In the genomic region with DNA sequence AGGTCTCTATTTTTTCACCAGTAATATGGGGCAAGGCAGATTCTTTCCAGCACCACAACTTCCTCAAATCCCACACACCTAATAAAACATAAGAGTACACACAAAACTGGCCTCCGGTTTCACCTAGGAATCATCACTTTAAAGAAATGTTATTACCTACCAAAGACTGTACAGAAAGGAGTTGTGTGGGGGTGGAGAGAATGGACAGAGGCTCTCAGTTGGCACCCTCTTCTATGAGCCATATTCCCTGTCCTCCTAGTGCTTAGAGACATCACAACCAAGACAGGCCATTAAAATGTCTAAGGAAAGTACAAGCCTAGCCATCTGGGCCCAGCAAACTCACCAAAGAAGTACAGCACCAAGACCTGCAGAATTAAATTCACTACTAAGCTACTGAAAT, we compare ENCODE assay signal across 12 cellular contexts. TPM values are rescaled to one million over a fixed set of nuclear protein-coding genes. Genes with fewer than 3 reads are reported as not detected.
DNase-seq lines count a peak whose midpoint lies in the region; ATAC-seq and TF ChIP-seq lines count a peak whose summit lies in the region.
"Had no signal": no experiment of that assay in that cellular context is flagged by ENCODE, and none has a peak within 500 bp of the region (broad histone marks: within the 10 kb centered on the region; RNA-seq: fewer than 3 reads in every experiment).

No MANE protein-coding gene starts in this region.

- DNase-seq in DMS 273 (lab: John Stamatoyannopoulos, UW; ENCODE audit: unreplicated experiment), result peak; percentile 25
- DNase-seq in NCI-H69 (lab: John Stamatoyannopoulos, UW), result peak; percentile 12
- DNase-seq in fibroblast of mammary gland (ENCODE audit: low read depth), result peak; percentile 56
- no peak for DNase-seq in gastrocnemius medialis
- DNase-seq in cortex of kidney (lab: John Stamatoyannopoulos, UW), result no peak
- no peak for DNase-seq in NOMO-1 treated with DMSO at 0.1 percent for 48 hours (lab: John Stamatoyannopoulos, UW; ENCODE audit: unreplicated experiment)
- DNase-seq in OCI-M1 (lab: John Stamatoyannopoulos, UW), result no peak
- DNase-seq: activated CD4-positive, CD25-positive, alpha-beta regulatory T cell; AML-193; DMS79 treated with DMSO at 0.1 percent for 48 hours; NCI-H345 had no signal

- peaks cover 26 to 41% of the 10 kb centered on the region in 2 donors for H3K4me1 ChIP-seq in gastrocnemius medialis

- in situ Hi-C loops in gastrocnemius medialis (cut with MboI; ENCODE audit: low sequenced_read_pairs in 4 of 4), result no loop called here

- H3K27me3 ChIP-seq in gastrocnemius medialis, result no peaks in the 10 kb centered on the region

- no peak for TF ChIP-seq POLR2A in gastrocnemius medialis (IDR thresholded peaks at IDR 0.05)

- intact Hi-C loops in gastrocnemius medialis (cut with DNase I; ENCODE audit: low total_unique reads), result no loop called here

- no peaks in the 10 kb centered on the region for H3K36me3 ChIP-seq in gastrocnemius medialis

- H3K9me3 ChIP-seq in gastrocnemius medialis, result no peaks in the 10 kb centered on the region

- TF ChIP-seq CTCF in fibroblast of mammary gland (conservative IDR thresholded peaks at IDR 0.05; ENCODE audit: control insufficient read depth, insufficient read depth, low read depth, low read length) (no peak), gastrocnemius medialis (IDR thresholded peaks at IDR 0.05 in 4 of 5, conservative IDR thresholded peaks at IDR 0.05 in 1 of 5) (no peak)

- ATAC-seq in gastrocnemius medialis (no peak), GM19351 (IDR thresholded peaks at IDR 0.05; ENCODE audit: unreplicated experiment) (no peak)

- peak overlapping the region; percentile 8 to 77 (median 72) for H3K27ac ChIP-seq in gastrocnemius medialis

- H3K4me3 ChIP-seq in fibroblast of mammary gland (ENCODE audit: control insufficient read depth, low read depth, low read length), result no peak overlapping the region
- no peak overlapping the region for H3K4me3 ChIP-seq in gastrocnemius medialis

RNA-seq across cellular contexts. Expression of a gene that starts 56.1 kb away (rescaled TPM):
- total RNA-seq in gastrocnemius medialis, result 10 to 100 TPM; 26.0 to 32.1 (median 28.6) TPM

Comparison
In these comparisons a context has a peak if more than half of its experiments do, and no peak if none do; other contexts are left out.
1. DNase-seq: peak in DMS 273 (single experiment), NCI-H69 (single experiment) and fibroblast of mammary gland (single experiment); none in gastrocnemius medialis (0 of 2), cortex of kidney (single experiment), NOMO-1 treated with DMSO at 0.1 percent for 48 hours (single experiment) and OCI-M1 (single experiment).